ENCODE assay signal across 25 cellular contexts in genomic region chr6:25623874-25624273, GRCh38. TPM values are rescaled to one million over a fixed set of nuclear protein-coding genes. Genes with fewer than 3 reads are reported as not detected.
DNase-seq lines count a peak whose midpoint lies in the region; ATAC-seq and TF ChIP-seq lines count a peak whose summit lies in the region.
"Had no signal": no experiment of that assay in that cellular context is flagged by ENCODE, and none has a peak within 500 bp of the region (broad histone marks: within the 10 kb centered on the region; RNA-seq: fewer than 3 reads in every experiment).

No MANE protein-coding gene starts in this region.

- TSS peak; percentile 8 for BruUV-seq in PC-3 (replicated peaks; lab: Mats Ljungman, UMichigan)

- H3K36me3 ChIP-seq in cardiac muscle cell (peaks cover 5% of the 10 kb centered on the region), PC-3 (ENCODE audit: low read depth, low read length) (no peaks in the 10 kb centered on the region)
- H3K36me3 ChIP-seq: heart right ventricle had no signal

- no peaks in the 10 kb centered on the region for H3K79me2 ChIP-seq in PC-3 (ENCODE audit: low read length)

- H3K4me3 ChIP-seq in cardiac muscle cell (no peak overlapping the region), PC-3 (ENCODE audit: low read length) (no peak overlapping the region)
- H3K4me3 ChIP-seq: dorsolateral prefrontal cortex, GM23248, heart right ventricle, smooth muscle cell had no signal

- H3K9ac ChIP-seq in PC-3 (ENCODE audit: low read length) = no peak overlapping the region
- H3K9ac ChIP-seq: GM23248 had no signal

- CTCF ChIA-PET in PC-3 (lab: Charles Lee) = no interaction called here

- H3K27me3 ChIP-seq in cardiac muscle cell (no peaks in the 10 kb centered on the region), PC-3 (ENCODE audit: low read length) (no peaks in the 10 kb centered on the region)
- H3K27me3 ChIP-seq: dorsolateral prefrontal cortex had no signal

- intact Hi-C loops in Right ventricle myocardium superior (cut with DNase I) (no loop called here), PC-3 (cut with micrococcal nuclease) (no loop called here)

- DNase-seq in cardiac muscle cell (ENCODE audit: low read depth in 1 of 2, low spot score in 1 of 2) (peak; percentile 6 to 8), Right ventricle myocardium superior (no peak), NCI-H1694 treated with DMSO at 0.1 percent for 48 hours (lab: John Stamatoyannopoulos, UW) (peak; percentile 71), PC-3 (no peak), putamen (ENCODE audit: low spot score) (no peak), GM19240 (ENCODE audit: insufficient read length, low spot score) (no peak)
- DNase-seq: activated CD4-positive, alpha-beta T cell treated with anti-CD3 and anti-CD28 coated beads for 4 hours; activated naive CD4-positive, alpha-beta T cell treated with anti-CD3 and anti-CD28 coated beads for 36 hours; activated T-cell treated with anti-CD3 and anti-CD28 coated beads, Interleukin-2, amount 50 U/mL, for 48 hours; CD8-positive, alpha-beta memory T cell; central memory CD4-positive, alpha-beta T cell; dorsolateral prefrontal cortex; GM23248; heart right ventricle; left cardiac atrium; mesendoderm; naive thymus-derived CD4-positive, alpha-beta T cell; NCI-H774; retina; stimulated activated CD4-positive, alpha-beta T cell treated with anti-CD3 and anti-CD28 coated beads, Interleukin-2, amount 100 ng/mL, for 48 hours; stimulated activated naive B cell treated with anti-CD40 and anti-IgM and Interleukin-4, amounts not matched to agents 10 μg/mL and 1 μg/mL and 100 μg/mL, for 72 hours; T-helper 17 cell had no signal

- no peaks in the 10 kb centered on the region for H3F3A ChIP-seq in PC-3 (ENCODE audit: low read length, unreplicated experiment)

- H2AFZ ChIP-seq in PC-3 (ENCODE audit: low read length) = no peak overlapping the region
- H2AFZ ChIP-seq: GM23248 had no signal

- ATAC-seq in Right ventricle myocardium superior (ENCODE audit: poor library complexity) (no peak), PC-3 (no peak), HG03378 (IDR thresholded peaks at IDR 0.05; ENCODE audit: unreplicated experiment) (no peak)
- ATAC-seq: heart right ventricle; left cardiac atrium; naive thymus-derived CD4-positive, alpha-beta T cell; stimulated activated naive B cell treated with anti-CD40 and anti-IgM and Interleukin-4, amounts not matched to agents 10 μg/mL and 1 μg/mL and 100 μg/mL, for 72 hours; T-helper 17 cell had no signal

- H3K27ac ChIP-seq in cardiac muscle cell (no peak overlapping the region), PC-3 (ENCODE audit: low read length) (no peak overlapping the region)
- H3K27ac ChIP-seq: dorsolateral prefrontal cortex, GM23248, heart right ventricle had no signal

- H3K4me2 ChIP-seq in PC-3 (ENCODE audit: low read length) = no peak overlapping the region
- H3K4me2 ChIP-seq: smooth muscle cell had no signal

- H4K20me1 ChIP-seq in PC-3 (ENCODE audit: low read length) = no peaks in the 10 kb centered on the region

- H3K4me1 ChIP-seq in cardiac muscle cell (ENCODE audit: low read depth) (no peaks in the 10 kb centered on the region), PC-3 (ENCODE audit: insufficient read depth, low read length) (no peaks in the 10 kb centered on the region)
- H3K4me1 ChIP-seq: heart right ventricle had no signal

- POLR2A ChIA-PET in PC-3 (lab: Charles Lee; ENCODE audit: unreplicated experiment) = no interaction called here

- TF ChIP-seq CTCF in cardiac muscle cell (IDR thresholded peaks at IDR 0.05; ENCODE audit: low read depth, low read length) = no peak
- no peak for TF ChIP-seq CTCF in PC-3 (conservative IDR thresholded peaks at IDR 0.05; ENCODE audit: low read depth, low read length)

- H3K9me3 ChIP-seq in cardiac muscle cell (ENCODE audit: low read depth) = no peaks in the 10 kb centered on the region
- H3K9me3 ChIP-seq in PC-3 (ENCODE audit: low read length) = no peaks in the 10 kb centered on the region
- H3K9me3 ChIP-seq: heart right ventricle had no signal

- no peaks in the 10 kb centered on the region for H3K9me2 ChIP-seq in PC-3 (replicated peaks; ENCODE audit: low read length)

RNA-seq across cellular contexts. Expression of gene SCGN, which starts 28.1 kb away (rescaled TPM):
- 0.14 TPM in 1 of 2 replicates, not detected in the other for total RNA-seq in cardiac muscle cell
- not detected in 2 replicates for polyA plus RNA-seq in cardiac muscle cell
- 1.2 TPM for total RNA-seq in Right ventricle myocardium superior
- not detected in 2 replicates for total RNA-seq in PC-3 (2014; rRNA removed)
- total RNA-seq: activated CD8-positive, alpha-beta memory T cell treated with anti-CD3 and anti-CD28 coated beads for 36 hours; activated naive CD4-positive, alpha-beta T cell treated with anti-CD3 and anti-CD28 coated beads for 36 hours; CD8-positive, alpha-beta memory T cell; GM23248; naive thymus-derived CD4-positive, alpha-beta T cell; smooth muscle cell; T-helper 17 cell had no signal
- polyA plus RNA-seq: CD8-positive, alpha-beta memory T cell; GM23248; naive thymus-derived CD4-positive, alpha-beta T cell; smooth muscle cell had no signal

Comparison
In these comparisons a context has a peak if more than half of its experiments do, and no peak if none do; other contexts are left out.
1. DNase-seq: peak in cardiac muscle cell (2 of 2) and NCI-H1694 treated with DMSO at 0.1 percent for 48 hours (single experiment); none in Right ventricle myocardium superior (single experiment), PC-3 (single experiment), putamen (single experiment) and GM19240 (single experiment).